ENCODE assay signal across 8 cellular contexts in the genomic region with DNA sequence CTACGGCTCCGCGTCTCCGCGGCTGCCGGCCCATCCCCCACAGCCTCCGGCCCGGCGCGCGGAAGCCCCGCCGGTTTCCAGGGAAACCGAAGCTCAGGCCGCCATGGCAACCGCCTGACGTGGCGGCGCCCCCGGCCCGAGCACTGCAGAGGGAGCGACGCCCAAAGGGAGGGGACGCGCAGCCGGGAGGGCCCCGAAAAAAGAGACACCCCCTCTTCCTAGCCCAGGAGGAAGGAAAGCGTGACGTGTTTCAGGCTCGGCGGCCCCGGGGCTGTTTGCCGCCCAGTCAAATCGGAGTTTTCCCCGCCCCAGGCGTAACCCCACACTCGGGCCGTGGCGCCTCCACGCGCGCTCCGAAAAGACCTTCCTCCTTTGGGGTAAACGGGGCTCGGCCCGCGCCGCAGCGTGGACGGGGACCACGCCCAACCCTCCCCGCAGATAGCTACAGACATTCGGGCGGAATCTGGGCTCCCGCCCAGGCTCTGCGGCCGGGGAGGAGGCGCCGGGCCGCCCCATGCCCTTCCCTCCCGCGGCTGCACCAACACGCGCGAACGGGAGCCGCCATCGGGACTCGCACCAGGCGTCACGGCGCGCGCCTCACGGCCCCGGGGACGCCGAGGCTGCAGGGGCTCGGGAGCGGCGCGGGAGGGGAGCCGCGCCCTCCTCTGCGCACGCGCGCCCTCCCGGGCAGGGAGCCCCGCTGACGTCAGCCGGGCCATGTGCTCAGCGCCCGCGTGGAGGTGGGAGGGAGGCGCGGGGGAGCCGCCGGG. TPM values are rescaled to one million over a fixed set of nuclear protein-coding genes. Genes with fewer than 3 reads are reported as not detected.
A peak's percentile ranks its signal among the peaks of the same experiment; 100 is the strongest.
DNase-seq lines count a peak whose midpoint lies in the region; ATAC-seq lines count a peak whose summit lies in the region.

No MANE protein-coding gene starts in this region.

- H3K36me3 Mint-ChIP-seq in CD4-positive, CD25-positive, alpha-beta regulatory T cell, result peaks cover 7% of the 10 kb centered on the region

- H3K36me3 ChIP-seq in CD4-positive, CD25-positive, alpha-beta regulatory T cell (ENCODE audit: control insufficient read depth, insufficient read depth, low read length), result no peaks in the 10 kb centered on the region
- H3K36me3 ChIP-seq in endocrine pancreas (ENCODE audit: control insufficient read depth, insufficient read depth, low read length) (no peaks in the 10 kb centered on the region), mesodermal cell (ENCODE audit: control insufficient read depth, insufficient read depth, low read length) (peaks cover 4% of the 10 kb centered on the region)

- H3K4me1 ChIP-seq in CD4-positive, CD25-positive, alpha-beta regulatory T cell (ENCODE audit: control insufficient read depth, insufficient read depth, low read length, poor library complexity, severe bottlenecking), result peaks cover 54% of the 10 kb centered on the region
- H3K4me1 ChIP-seq in endocrine pancreas (ENCODE audit: control insufficient read depth, insufficient read depth, low read length) (no peaks in the 10 kb centered on the region), mesodermal cell (ENCODE audit: control insufficient read depth, insufficient read depth, low read length, poor library complexity, severe bottlenecking) (peaks cover 51% of the 10 kb centered on the region)

- no peaks in the 10 kb centered on the region for H3K9me3 ChIP-seq in CD4-positive, CD25-positive, alpha-beta regulatory T cell (ENCODE audit: control insufficient read depth in 2 of 2, low read length in 2 of 2)
- H3K9me3 ChIP-seq in endocrine pancreas (ENCODE audit: control insufficient read depth, low read length), result no peaks in the 10 kb centered on the region
- no peaks in the 10 kb centered on the region for H3K9me3 ChIP-seq in mesodermal cell (ENCODE audit: control insufficient read depth, low read length)

- peak overlapping the region; percentile 13 for H3K4me3 ChIP-seq in CD4-positive, CD25-positive, alpha-beta regulatory T cell (ENCODE audit: low read depth, low read length)
- H3K4me3 ChIP-seq in endocrine pancreas (ENCODE audit: control insufficient read depth, insufficient read depth, low read length) (no peak overlapping the region), mesodermal cell (ENCODE audit: extremely low read depth, insufficient read depth, low read length, poor library complexity, severe bottlenecking) (peak overlapping the region; percentile 52)

- peak overlapping the region; percentile 84 to 97 (median 91) for H3K27ac Mint-ChIP-seq in CD4-positive, CD25-positive, alpha-beta regulatory T cell

- peaks cover 5 to 66% (median 27%) of the 10 kb centered on the region in 4 donors for H3K4me1 Mint-ChIP-seq in CD4-positive, CD25-positive, alpha-beta regulatory T cell

- peak overlapping the region; percentile 99 for H3K27ac ChIP-seq in CD4-positive, CD25-positive, alpha-beta regulatory T cell (ENCODE audit: insufficient read depth, low read length, poor library complexity, severe bottlenecking)
- peak overlapping the region; percentile 99 for H3K27ac ChIP-seq in mesodermal cell (ENCODE audit: low read depth, low read length, severe bottlenecking)

- H3K27me3 ChIP-seq in CD4-positive, CD25-positive, alpha-beta regulatory T cell (ENCODE audit: control insufficient read depth, insufficient read depth, low read length), result no peaks in the 10 kb centered on the region
- H3K27me3 ChIP-seq in endocrine pancreas (ENCODE audit: control insufficient read depth, insufficient read depth, low read length), result no peaks in the 10 kb centered on the region

- peaks cover 14% of the 10 kb centered on the region for H3K27me3 Mint-ChIP-seq in CD4-positive, CD25-positive, alpha-beta regulatory T cell

- DNase-seq in CD4-positive, CD25-positive, alpha-beta regulatory T cell, result peak; percentile 89 to 95 (median 91)
- DNase-seq in NOMO-1 (lab: John Stamatoyannopoulos, UW; ENCODE audit: unreplicated experiment in 2 of 2), result peak; percentile 74 to 91
- peak; percentile 84 for DNase-seq in activated CD8-positive, alpha-beta memory T cell treated with anti-CD3 and anti-CD28 coated beads, Interleukin-2, amount 50 U/mL, for 1 hour (ENCODE audit: extremely low read depth)
- peak; percentile 82 for DNase-seq in stimulated activated CD8-positive, alpha-beta memory T cell treated with anti-CD3 and anti-CD28 coated beads, Interleukin-15, amount 100 ng/mL, for 24 hours (ENCODE audit: low read depth)

- peak overlapping the region; percentile 54 for H3K9ac ChIP-seq in endocrine pancreas (ENCODE audit: control insufficient read depth, insufficient read depth, low read length)

- H3K9me3 Mint-ChIP-seq in CD4-positive, CD25-positive, alpha-beta regulatory T cell, result peaks cover 0 to 3% (median 0%) of the 10 kb centered on the region in 7 donors

- WGBS in mesodermal cell (ENCODE audit: insufficient coverage in 2 of 2), 2 experiments, result 0% methylated on average over 54 to 60 of the region's 99 CpGs

- ATAC-seq in CD4-positive, CD25-positive, alpha-beta regulatory T cell (ENCODE audit: low read depth in 2 of 2), result peak; percentile 59 to 61
- ATAC-seq in GM19351 (IDR thresholded peaks at IDR 0.05; ENCODE audit: unreplicated experiment) (peak; percentile 34), HG03469 (IDR thresholded peaks at IDR 0.05; ENCODE audit: unreplicated experiment) (peak; percentile 7)

- peak overlapping the region; percentile 87 to 96 (median 94) for H3K4me3 Mint-ChIP-seq in CD4-positive, CD25-positive, alpha-beta regulatory T cell

RNA-seq across cellular contexts. Expression of a gene that starts 7.5 kb away (rescaled TPM):
- total RNA-seq in CD4-positive, CD25-positive, alpha-beta regulatory T cell, result 93.4 TPM
- polyA plus RNA-seq in CD4-positive, CD25-positive, alpha-beta regulatory T cell, result 1 to 10 TPM in 2 of 4 donors, under 1 TPM in 2; 0.50 to 1.1 (median 0.97) TPM
- 15.3 TPM for polyA plus RNA-seq in mesodermal cell (2013, experiment 1 of 2)
- polyA plus RNA-seq in mesodermal cell (2013, experiment 2 of 2), result 12.7 TPM

RNA-seq across cellular contexts. Expression of a gene that starts 56.1 kb away (rescaled TPM):
- 107 TPM for total RNA-seq in CD4-positive, CD25-positive, alpha-beta regulatory T cell
- 1 to 10 TPM; 5.6 to 8.0 (median 5.8) TPM for polyA plus RNA-seq in CD4-positive, CD25-positive, alpha-beta regulatory T cell
- polyA plus RNA-seq in mesodermal cell (2013, experiment 1 of 2), result 61.0 TPM
- polyA plus RNA-seq in mesodermal cell (2013, experiment 2 of 2), result 56.1 TPM

RNA-seq across cellular contexts. Expression of a gene that starts 57.1 kb away (rescaled TPM):
- total RNA-seq in CD4-positive, CD25-positive, alpha-beta regulatory T cell, result 25.1 TPM
- 10 to 100 TPM; 11.4 to 17.0 (median 14.5) TPM for polyA plus RNA-seq in CD4-positive, CD25-positive, alpha-beta regulatory T cell
- 31.3 TPM for polyA plus RNA-seq in mesodermal cell (2013, experiment 1 of 2)
- 24.1 TPM for polyA plus RNA-seq in mesodermal cell (2013, experiment 2 of 2)

Comparison
In these comparisons a context has a peak if more than half of its experiments do, and no peak if none do; other contexts are left out.
1. ATAC-seq: peak in every context shown above with its lines; median percentile 60 in CD4-positive, CD25-positive, alpha-beta regulatory T cell; 34 in GM19351; 7 in HG03469.